Comparison of ENCODE assay signal across 8 cellular contexts in the genomic region with DNA sequence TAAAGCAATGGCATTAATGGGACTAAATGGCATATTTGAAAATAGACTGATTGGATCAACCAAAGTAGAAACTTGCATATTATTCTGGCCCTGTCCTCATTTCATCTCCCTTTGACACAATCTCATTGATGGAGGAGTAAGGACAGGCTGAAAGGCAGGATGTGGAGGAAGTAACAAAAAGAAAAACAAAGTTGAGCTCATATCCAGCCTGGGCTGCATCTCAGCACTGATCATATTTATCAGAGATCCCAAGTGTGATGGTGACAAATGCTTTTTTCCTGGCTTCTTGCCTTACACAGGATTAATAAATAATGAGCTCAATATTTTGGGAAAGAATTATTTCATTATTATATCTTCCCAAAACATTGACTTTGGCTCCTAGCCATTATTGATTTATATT.
"Had no signal": no experiment of that assay in that cellular context is flagged by ENCODE, and none has a peak within 500 bp of the region (broad histone marks: within the 10 kb centered on the region; RNA-seq: fewer than 3 reads in every experiment).

No MANE protein-coding gene starts in this region.

- H3K9me3 Mint-ChIP-seq: HFFc6 had no signal

- H3K36me3 ChIP-seq: HAP-1 had no signal

- H3K4me1 ChIP-seq: HAP-1 had no signal

- H3K36me3 Mint-ChIP-seq: IgD-negative memory B cell had no signal

- DNase-seq: GM23248, GOT3, H7, HFFc6 had no signal

- H3K4me3 Mint-ChIP-seq: HFFc6, IgD-negative memory B cell had no signal

- H3K27ac Mint-ChIP-seq: HFFc6, IgD-negative memory B cell had no signal

- H3K4me1 Mint-ChIP-seq: IgD-negative memory B cell had no signal

- ATAC-seq: HCT116 had no signal

- H3K27me3 Mint-ChIP-seq: IgD-negative memory B cell had no signal

- H2AFZ ChIP-seq: GM23248 had no signal

- H3K27ac ChIP-seq: GM23248, HL-60 had no signal

- H3K4me3 ChIP-seq: GM23248, HAP-1 had no signal

- H3K9me3 ChIP-seq: HAP-1 had no signal

- H3K9ac ChIP-seq: GM23248 had no signal
